ENCODE assay signal across 34 cellular contexts in the genomic region with DNA sequence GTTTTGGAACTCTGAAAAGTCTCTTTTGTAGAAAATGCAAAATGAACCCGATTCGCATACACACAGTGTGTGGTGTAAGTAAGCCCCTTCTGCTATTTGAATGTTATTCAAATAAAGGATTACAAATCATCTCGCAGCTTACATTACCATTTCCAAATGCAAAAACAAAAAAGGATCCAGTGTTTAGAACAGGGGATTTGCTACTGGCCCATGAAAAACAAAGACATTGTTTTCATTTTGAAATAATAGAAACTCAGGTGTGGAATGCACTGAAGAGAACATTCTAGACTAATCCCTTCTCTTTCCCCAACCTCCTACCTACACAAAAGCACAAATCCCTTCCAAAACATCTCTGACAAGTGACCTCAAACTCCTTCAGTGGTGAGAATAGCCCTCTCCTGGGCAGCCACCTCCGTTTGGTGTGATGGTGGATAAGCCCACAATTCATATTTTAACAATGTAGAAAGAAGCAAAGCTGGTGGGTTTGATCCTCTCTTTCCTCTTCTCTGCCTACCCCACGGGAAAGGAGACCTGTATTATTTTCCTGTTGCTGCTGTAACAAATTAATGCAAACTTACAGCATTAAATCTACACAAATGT.
"Had no signal": no experiment of that assay in that cellular context is flagged by ENCODE, and none has a peak within 500 bp of the region (broad histone marks: within the 10 kb centered on the region; RNA-seq: fewer than 3 reads in every experiment).

No MANE protein-coding gene starts in this region.

- H3K27ac ChIP-seq: adrenal gland, body of pancreas had no signal

- H3K4me3 Mint-ChIP-seq: activated CD4-positive, alpha-beta T cell treated with anti-CD3 and anti-CD28 coated beads for 36 hours; activated CD4-positive, alpha-beta T cell treated with anti-CD3 and anti-CD28 coated beads, Interleukin-2, amount 10 ng/mL, durations not matched to agents 7 days and 5 days; activated naive CD4-positive, alpha-beta T cell treated with anti-CD3 and anti-CD28 coated beads for 36 hours; activated T-cell treated with anti-CD3 and anti-CD28 coated beads, Interleukin-2, amount 50 U/mL, for 4 hours; activated T-helper 1 cell treated with anti-CD3 and anti-CD28 coated beads, Interleukin-12 subunit alpha, Interleukin-12 subunit beta, Interleukin-2, Interleukin-4 antibody, amounts not matched to agents 30 ng/mL and 10 ng/mL and 1 ng/mL, durations not matched to agents 14 hours and 24 hours and 36 hours; T-helper 1 cell treated with Interleukin-12 subunit alpha and Interleukin-12 subunit beta and Interleukin-4 antibody, amounts not matched to agents 30 μg/mL and 1 μg/mL, for 36 hours; T-helper 2 cell treated with Interferon-gamma antibody and Interleukin-4, amounts not matched to agents 5 μg/mL and 100 μg/mL, for 36 hours had no signal

- H3K27ac Mint-ChIP-seq: activated CD4-positive, alpha-beta T cell treated with anti-CD3 and anti-CD28 coated beads for 36 hours; activated CD4-positive, alpha-beta T cell treated with anti-CD3 and anti-CD28 coated beads, Interleukin-2, amount 10 ng/mL, durations not matched to agents 7 days and 5 days; activated naive CD4-positive, alpha-beta T cell treated with anti-CD3 and anti-CD28 coated beads for 36 hours; activated naive CD4-positive, alpha-beta T cell treated with anti-CD3 and anti-CD28 coated beads, Interleukin-2, amount 50 U/mL, for 72 hours; activated T-helper 1 cell treated with anti-CD3 and anti-CD28 coated beads, Interleukin-12 subunit alpha, Interleukin-12 subunit beta, Interleukin-2, Interleukin-4 antibody, amounts not matched to agents 30 ng/mL and 10 ng/mL and 1 ng/mL, durations not matched to agents 14 hours and 24 hours and 36 hours; T-helper 1 cell treated with Interleukin-12 subunit alpha and Interleukin-12 subunit beta and Interleukin-4 antibody, amounts not matched to agents 30 μg/mL and 1 μg/mL, for 36 hours; T-helper 2 cell treated with Interferon-gamma antibody and Interleukin-4, amounts not matched to agents 5 μg/mL and 100 μg/mL, for 36 hours had no signal

- H3K4me1 Mint-ChIP-seq: activated CD4-positive, alpha-beta T cell treated with anti-CD3 and anti-CD28 coated beads for 36 hours; activated CD4-positive, alpha-beta T cell treated with anti-CD3 and anti-CD28 coated beads, Interleukin-2, amount 10 ng/mL, durations not matched to agents 7 days and 5 days had no signal

- H3K9me3 ChIP-seq: adrenal gland, body of pancreas, MG63 had no signal

- DNase-seq: activated CD4-positive, alpha-beta T cell treated with anti-CD3 and anti-CD28 coated beads for 36 hours; activated CD4-positive, alpha-beta T cell treated with anti-CD3 and anti-CD28 coated beads, Interleukin-2, amount 10 ng/mL, durations not matched to agents 7 days and 5 days; activated CD4-positive, alpha-beta T cell treated with anti-CD3 and anti-CD28 coated beads, Interleukin-2, amount 50 U/mL, for 48 hours; activated CD8-positive, alpha-beta memory T cell treated with anti-CD3 and anti-CD28 coated beads, Interleukin-2, amount 50 U/mL, for 4 hours; activated gamma-delta T cell treated with Interleukin-2 at 50 U/mL for 16 hours; activated naive CD4-positive, alpha-beta T cell treated with anti-CD3 and anti-CD28 coated beads for 36 hours; activated T-cell treated with anti-CD3 and anti-CD28 coated beads for 4 hours; activated T-cell treated with anti-CD3 and anti-CD28 coated beads, Interleukin-2, amount 50 U/mL, for 4 hours; adrenal gland; body of pancreas; caudate nucleus; cerebellar nuclear complex; cortex of kidney; Kasumi-1; MG63; NCI-H1092; NCI-H1417; NCI-H146; NCI-H187; NCI-H2081; NCI-H2171 treated with DMSO at 0.1 percent for 48 hours; NCI-H2227 treated with DMSO at 0.1 percent for 48 hours; NCI-H446; NCI-H510A treated with DMSO at 0.1 percent for 48 hours; NCI-H748 treated with DMSO at 0.1 percent for 48 hours; Right ventricle myocardium superior had no signal

- H3K9me3 Mint-ChIP-seq: activated T-cell treated with anti-CD3 and anti-CD28 coated beads, Interleukin-2, amount 50 U/mL, for 4 hours; activated T-helper 1 cell treated with anti-CD3 and anti-CD28 coated beads, Interleukin-12 subunit alpha, Interleukin-12 subunit beta, Interleukin-2, Interleukin-4 antibody, amounts not matched to agents 30 ng/mL and 10 ng/mL and 1 ng/mL, durations not matched to agents 14 hours and 24 hours and 36 hours; T-helper 1 cell treated with Interleukin-12 subunit alpha and Interleukin-12 subunit beta and Interleukin-4 antibody, amounts not matched to agents 30 μg/mL and 1 μg/mL, for 36 hours had no signal

- H3K27me3 ChIP-seq: adrenal gland, body of pancreas had no signal

- H3K36me3 ChIP-seq: adrenal gland, MG63 had no signal

- H3K4me3 ChIP-seq: adrenal gland, body of pancreas, MG63 had no signal

- H3K4me1 ChIP-seq: adrenal gland, body of pancreas had no signal

- FAIRE-seq: astrocyte, bronchial epithelial cell, TTC549 had no signal

- H3K36me3 Mint-ChIP-seq: activated naive CD4-positive, alpha-beta T cell treated with anti-CD3 and anti-CD28 coated beads, Interleukin-2, amount 50 U/mL, for 72 hours had no signal

- ATAC-seq: activated CD4-positive, alpha-beta T cell treated with anti-CD3 and anti-CD28 coated beads for 36 hours; activated CD4-positive, CD25-positive, alpha-beta regulatory T cell treated with anti-CD3 and anti-CD28 coated beads, Interleukin-2, amount 50 U/mL, for 24 hours; activated naive CD4-positive, alpha-beta T cell treated with anti-CD3 and anti-CD28 coated beads, Interleukin-2, amount 50 U/mL, for 72 hours; activated T-cell treated with anti-CD3 and anti-CD28 coated beads, Interleukin-2, amount 50 U/mL, for 4 hours; body of pancreas had no signal
